21 cellular contexts compared by ENCODE assay signal in genomic region chr18:70227438-70227837, GRCh38. TPM values are rescaled to one million over a fixed set of nuclear protein-coding genes. Genes with fewer than 3 reads are reported as not detected.
DNase-seq lines count a peak whose midpoint lies in the region; ATAC-seq, FAIRE-seq and TF ChIP-seq lines count a peak whose summit lies in the region.
"Had no signal": no experiment of that assay in that cellular context is flagged by ENCODE, and none has a peak within 500 bp of the region (broad histone marks: within the 10 kb centered on the region; RNA-seq: fewer than 3 reads in every experiment).

No MANE protein-coding gene starts in this region.

- H3K9me3 ChIP-seq in A549 (peaks cover 19% of the 10 kb centered on the region; the same call in 2 of the 3 replicates), K562 (replicated peaks; ENCODE audit: control insufficient read depth, insufficient read depth, low read depth, low read length) (no peaks in the 10 kb centered on the region), gastrocnemius medialis (no peaks in the 10 kb centered on the region)
- H3K9me3 ChIP-seq: Caco-2 had no signal

- H3K4me3 ChIP-seq in A549 = no peak overlapping the region
- H3K4me3 ChIP-seq in K562 = no peak overlapping the region
- no peak overlapping the region for H3K4me3 ChIP-seq in gastrocnemius medialis
- H3K4me3 ChIP-seq: BLaER1, GM23338, HAP-1 had no signal

- H3K4me1 ChIP-seq in A549 (no peaks in the 10 kb centered on the region), K562 (replicated peaks in 1 of 2; ENCODE audit: control insufficient read depth in 2 of 2, insufficient read depth in 2 of 2, low read length in 2 of 2) (no peaks in the 10 kb centered on the region), gastrocnemius medialis (no peaks in the 10 kb centered on the region)
- H3K4me1 ChIP-seq: BLaER1, Caco-2, HAP-1 had no signal

- DNase-seq in A549 (ENCODE audit: low read depth in 1 of 2, low spot score in 1 of 2) (no peak), D721Med (ENCODE audit: insufficient read length, low spot score) (no peak), K562 (ENCODE audit: extremely low read depth in 1 of 4, low spot score in 3 of 4) (no peak), gastrocnemius medialis (no peak), NCI-H1417 (lab: John Stamatoyannopoulos, UW) (no peak)
- DNase-seq: Caco-2; CD4-positive, CD25-positive, alpha-beta regulatory T cell; CD8-positive, alpha-beta T cell; DMS 273 treated with DMSO at 0.1 percent for 48 hours; DMS79; EL; GDM1 had no signal

- H3K9ac ChIP-seq in K562 (ENCODE audit: insufficient read depth in 1 of 2, low read depth in 2 of 2, low read length in 2 of 2) = no peak overlapping the region
- H3K9ac ChIP-seq: BLaER1 had no signal

- FAIRE-seq in A549 (lab: Jason Lieb, UNC) (no peak), D721Med (lab: Jason Lieb, UNC) (peak; percentile 11), K562 (lab: Jason Lieb, UNC) (no peak)
- FAIRE-seq: GM12891, GM18507, H54 had no signal

- intact Hi-C loops in K562 (cut with micrococcal nuclease) = no loop called here
- intact Hi-C loops in gastrocnemius medialis (cut with DNase I; ENCODE audit: low total_unique reads) = no loop called here

- TF ChIP-seq RAD21 in A549 (conservative IDR thresholded peaks at IDR 0.05 in 1 of 2, IDR thresholded peaks at IDR 0.05 in 1 of 2) (no peak), Ishikawa (IDR thresholded peaks at IDR 0.05; ENCODE audit: low read depth) (no peak), K562 (CRISPR knock-in tag; conservative IDR thresholded peaks at IDR 0.05 in 1 of 2, IDR thresholded peaks at IDR 0.05 in 1 of 2) (no peak)

- TF ChIP-seq POLR2A in A549 (IDR thresholded peaks at IDR 0.05; ENCODE audit: low read length) (no peak), K562 (conservative IDR thresholded peaks at IDR 0.05) (no peak), gastrocnemius medialis (IDR thresholded peaks at IDR 0.05) (no peak)

- CTCF ChIA-PET in A549 (lab: Yijun Ruan, JAX) = no interaction called here
- CTCF ChIA-PET in K562 (lab: Yijun Ruan, JAX; ENCODE audit: low intra/inter-chr PET ratio) = no interaction called here

- POLR2A ChIA-PET in A549 (lab: Yijun Ruan, JAX) = no interaction called here
- POLR2A ChIA-PET in K562 (lab: Yijun Ruan, JAX) = no interaction called here

- H3K36me3 ChIP-seq in K562 (ENCODE audit: control insufficient read depth, insufficient read depth, low read length) = no peaks in the 10 kb centered on the region
- H3K36me3 ChIP-seq in gastrocnemius medialis = no peaks in the 10 kb centered on the region
- H3K36me3 ChIP-seq: BLaER1, HAP-1 had no signal

- no peaks in the 10 kb centered on the region for H4K20me1 ChIP-seq in K562 (replicated peaks; ENCODE audit: control insufficient read depth, insufficient read depth, low read length)
- H4K20me1 ChIP-seq: BLaER1 had no signal

- H3K27ac ChIP-seq in A549 (no peak overlapping the region), K562 (ENCODE audit: extremely low read depth, low read depth, low read length) (no peak overlapping the region), gastrocnemius medialis (no peak overlapping the region)
- H3K27ac ChIP-seq: BLaER1, C4-2B had no signal

- H3K4me2 ChIP-seq in A549 (no peak overlapping the region), K562 (ENCODE audit: insufficient read depth, low read length) (no peak overlapping the region)
- H3K4me2 ChIP-seq: BLaER1, GM23338 had no signal

- TF ChIP-seq EP300 in A549 (IDR thresholded peaks at IDR 0.05) (no peak), Ishikawa (IDR thresholded peaks at IDR 0.05; ENCODE audit: borderline replicate concordance) (no peak), K562 (IDR thresholded peaks at IDR 0.05; ENCODE audit: low read length) (no peak)

- no peak overlapping the region for H2AFZ ChIP-seq in K562 (ENCODE audit: low read depth, low read length)
- H2AFZ ChIP-seq: GM23338 had no signal

- WGBS in A549 (ENCODE audit: missing lambda C conversion rate) = 23% methylated on average over 3 of the region's 3 CpGs
- 6% methylated on average over 3 of the region's 3 CpGs for WGBS in K562 (ENCODE audit: insufficient coverage, low coverage, missing lambda C conversion rate)

- in situ Hi-C loops in K562 (cut with MboI) (no loop called here), gastrocnemius medialis (cut with MboI; ENCODE audit: low sequenced_read_pairs in 4 of 4) (no loop called here)

- no peaks in the 10 kb centered on the region for H3K79me2 ChIP-seq in K562 (ENCODE audit: control insufficient read depth, insufficient read depth, low read length)

- TF ChIP-seq CTCF in A549 (IDR thresholded peaks at IDR 0.05) (no peak), D721Med (IDR thresholded peaks at IDR 0.05; ENCODE audit: insufficient read depth, missing control alignments) (no peak), K562 (IDR thresholded peaks at IDR 0.05 in 2 of 3, conservative IDR thresholded peaks at IDR 0.05 in 1 of 3; ENCODE audit: insufficient read depth in 2 of 3, low read depth in 1 of 3, low read length in 3 of 3) (no peak), gastrocnemius medialis (IDR thresholded peaks at IDR 0.05 in 4 of 5, conservative IDR thresholded peaks at IDR 0.05 in 1 of 5) (no peak)

- ATAC-seq in A549 = no peak
- ATAC-seq in K562 = no peak
- ATAC-seq in HG03108 (IDR thresholded peaks at IDR 0.05; ENCODE audit: unreplicated experiment) = no peak
- ATAC-seq in gastrocnemius medialis = no peak
- ATAC-seq: CD8-positive, alpha-beta T cell; GM23338 had no signal

- BruUV-seq in K562 (replicated peaks; lab: Mats Ljungman, UMichigan) = no TSS peak

- H3K9me1 ChIP-seq in K562 (ENCODE audit: control insufficient read depth, insufficient read depth, low read length) = no peaks in the 10 kb centered on the region

- H3K27me3 ChIP-seq in K562 (ENCODE audit: control insufficient read depth in 2 of 2, insufficient read depth in 2 of 2, low read length in 2 of 2) (no peaks in the 10 kb centered on the region), gastrocnemius medialis (no peaks in the 10 kb centered on the region)
- H3K27me3 ChIP-seq: BLaER1 had no signal

TF ChIP-seq in A549, 52 proteins besides CTCF, POLR2A, EP300 and RAD21:
- TF ChIP-seq SMC3 (IDR thresholded peaks at IDR 0.05) (no peak), KDM5A (IDR thresholded peaks at IDR 0.05) (peak; percentile 90)
TF ChIP-seq in A549: peak in this region for 1.

TF ChIP-seq in Ishikawa, 13 proteins besides CTCF, POLR2A, EP300 and RAD21:
- TF ChIP-seq ZBTB7A (IDR thresholded peaks at IDR 0.05; ENCODE audit: low read depth) (no peak), USF1 (IDR thresholded peaks at IDR 0.05) (peak; percentile 57; the same call in 1 of the 2 replicates)

TF ChIP-seq in K562, 482 proteins besides CTCF, POLR2A, EP300 and RAD21 (continues in another document):
- TF ChIP-seq ZBTB7A (IDR thresholded peaks at IDR 0.05; ENCODE audit: borderline replicate concordance, control insufficient read depth, low read depth, low read length) = no peak
- TF ChIP-seq CBX1 (IDR thresholded peaks at IDR 0.05; ENCODE audit: low read depth) = peak; percentile 60; the same call in 1 of the 2 replicates
- no peak for TF ChIP-seq KHSRP (IDR thresholded peaks at IDR 0.05)
- no peak for TF ChIP-seq ELF1 (tag; IDR thresholded peaks at IDR 0.05)
- no peak for TF ChIP-seq NFATC3 (IDR thresholded peaks at IDR 0.05)
- peak; percentile 80; the same call in 1 of the 2 replicates for TF ChIP-seq TRIM28 (IDR thresholded peaks at IDR 0.05)
- peak; percentile 91 for TF ChIP-seq CBX5 (IDR thresholded peaks at IDR 0.05; ENCODE audit: borderline replicate concordance, low read depth)
- TF ChIP-seq, protein P1, sequence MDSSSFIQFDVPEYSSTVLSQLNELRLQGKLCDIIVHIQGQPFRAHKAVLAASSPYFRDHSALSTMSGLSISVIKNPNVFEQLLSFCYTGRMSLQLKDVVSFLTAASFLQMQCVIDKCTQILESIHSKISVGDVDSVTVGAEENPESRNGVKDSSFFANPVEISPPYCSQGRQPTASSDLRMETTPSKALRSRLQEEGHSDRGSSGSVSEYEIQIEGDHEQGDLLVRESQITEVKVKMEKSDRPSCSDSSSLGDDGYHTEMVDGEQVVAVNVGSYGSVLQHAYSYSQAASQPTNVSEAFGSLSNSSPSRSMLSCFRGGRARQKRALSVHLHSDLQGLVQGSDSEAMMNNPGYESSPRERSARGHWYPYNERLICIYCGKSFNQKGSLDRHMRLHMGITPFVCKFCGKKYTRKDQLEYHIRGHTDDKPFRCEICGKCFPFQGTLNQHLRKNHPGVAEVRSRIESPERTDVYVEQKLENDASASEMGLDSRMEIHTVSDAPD (CRISPR knock-in tag; IDR thresholded peaks at IDR 0.05) = no peak
- no peak for TF ChIP-seq EZH2 (IDR thresholded peaks at IDR 0.05; ENCODE audit: borderline replicate concordance, low read depth, low read length)
- TF ChIP-seq CBX3 (IDR thresholded peaks at IDR 0.05; ENCODE audit: borderline replicate concordance in 1 of 2, low read length in 2 of 2) = peak; percentile 57 to 82; a peak in 2 of 3 replicates
- no peak for TF ChIP-seq PHB2 (IDR thresholded peaks at IDR 0.05; ENCODE audit: low read depth)

RNA-seq across cellular contexts. Expression of gene RTTN, which starts 22.0 kb away (rescaled TPM):
- 24.6 and 25.3 TPM in 2 replicates for polyA plus RNA-seq in A549 (2011; rRNA removed)
- polyA plus RNA-seq in A549 (2012; cell fraction: cytosol; rRNA removed) = 6.2 and 7.3 TPM in 2 replicates
- polyA plus RNA-seq in A549 (2012; cell fraction: nucleus; rRNA removed) = 10.2 and 16.1 TPM in 2 replicates
- polyA plus RNA-seq in A549 (2017; fragmentation: RNase III; extraction: RNeasy Plus Mini Kit Qiagen cat#74134 plus additional on column Dnase treatment) = 8.4 to 9.9 TPM (median 9.5 TPM) in 3 replicates
- 58.9 and 61.8 TPM in 2 replicates for polyA minus RNA-seq in A549 (2011; rRNA and poly(A)+ RNA removed)
- 63.5 and 131 TPM in 2 replicates for total RNA-seq in K562 (2011; cell fraction: chromatin; rRNA removed; ENCODE audit: low replicate concordance)
- 33.2 and 42.5 TPM in 2 replicates for total RNA-seq in K562 (2011; cell fraction: nucleolus; rRNA removed)
- total RNA-seq in K562 (2011; cell fraction: nucleoplasm; rRNA removed) = 71.2 and 83.2 TPM in 2 replicates
- 9.3 and 11.4 TPM in 2 replicates for total RNA-seq in K562 (2014; rRNA removed)
- 17.2 and 18.3 TPM in 2 replicates for total RNA-seq in K562 (2014; rRNA removed; fragmentation: Illumina TruSeq; extraction: Trizol)
- 16.2 and 17.1 TPM in 2 replicates for total RNA-seq in K562 (2015; rRNA removed; fragmentation: Illumina TruSeq; extraction: Trizol)
- 10.7 and 11.1 TPM in 2 replicates for total RNA-seq in K562 (2021)
- 10.1 and 10.6 TPM in 2 replicates for polyA plus RNA-seq in K562 (2011; rRNA removed)
- polyA plus RNA-seq in K562 (2011; cell fraction: cytosol; rRNA removed) = 2.5 and 5.2 TPM in 2 replicates
- polyA plus RNA-seq in K562 (2011; cell fraction: nucleus; rRNA removed) = 19.3 and 25.3 TPM in 2 replicates
- 4.1 and 5.6 TPM in 2 replicates for polyA plus RNA-seq in K562 (2012)
- polyA plus RNA-seq in K562 (2014; fragmentation: Illumina TruSeq; extraction: Trizol) = 5.6 and 7.3 TPM in 2 replicates
- polyA plus RNA-seq in K562 (2014; fragmentation: Nextera tagmentation; extraction: Ambion mirVana) = 1 to 10 TPM; 3.1 to 4.9 TPM
- 6.8 and 7.1 TPM in 2 replicates for polyA plus RNA-seq in K562 (2014; rRNA removed)
- polyA minus RNA-seq in K562 (2011; rRNA and poly(A)+ RNA removed) = 55.9 and 58.4 TPM in 2 replicates
- polyA minus RNA-seq in K562 (2011; cell fraction: cytosol; rRNA and poly(A)+ RNA removed) = 9.1 and 10.1 TPM in 2 replicates
- 70.5 and 114 TPM in 2 replicates for polyA minus RNA-seq in K562 (2011; cell fraction: nucleus; rRNA and poly(A)+ RNA removed)
- total RNA-seq in gastrocnemius medialis = 1 to 10 TPM; 3.2 to 9.7 (median 4.9) TPM
